11 cellular contexts compared by ENCODE assay signal in the genomic region with DNA sequence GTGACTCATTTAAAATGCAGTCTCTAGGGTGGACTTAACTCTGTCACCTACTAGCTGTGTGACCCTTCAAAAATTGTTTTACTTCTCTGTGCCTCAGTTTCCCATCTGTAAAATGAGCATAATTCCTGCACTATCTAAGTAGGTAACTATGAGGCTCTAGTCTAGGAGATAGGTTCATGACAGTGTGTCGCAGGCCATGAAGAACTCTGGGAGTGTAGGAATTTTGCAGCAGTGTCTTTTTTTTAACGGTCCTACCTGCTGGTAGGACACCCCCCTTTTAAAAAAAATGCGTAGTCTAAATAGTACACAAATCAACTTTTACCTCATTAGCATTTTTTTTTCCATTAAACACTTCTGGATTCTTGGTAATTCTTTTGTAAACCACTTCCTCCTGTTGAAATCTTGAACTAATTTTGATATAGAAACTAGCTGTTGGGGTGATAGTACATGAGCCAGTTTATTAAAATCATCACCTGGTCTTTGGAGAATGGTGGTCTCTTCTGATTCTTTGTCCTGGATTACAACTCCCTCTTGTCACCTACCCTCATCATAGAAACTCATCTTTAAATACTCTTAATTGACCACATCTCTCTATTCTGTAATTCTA.
DNase-seq lines count a peak whose midpoint lies in the region; ATAC-seq, FAIRE-seq and TF ChIP-seq lines count a peak whose summit lies in the region.
"Had no signal": no experiment of that assay in that cellular context is flagged by ENCODE, and none has a peak within 500 bp of the region (broad histone marks: within the 10 kb centered on the region; RNA-seq: fewer than 3 reads in every experiment).

No MANE protein-coding gene starts in this region.

- H3K9ac ChIP-seq in H1 (replicated peaks in 1 of 4; ENCODE audit: extremely low read depth in 1 of 4, low read depth in 3 of 4, low read length in 3 of 4) = no peak overlapping the region

- peaks cover 2% of the 10 kb centered on the region for H3K36me3 Mint-ChIP-seq in activated naive CD4-positive, alpha-beta T cell treated with anti-CD3 and anti-CD28 coated beads, Interleukin-2, amount 50 U/mL, for 24 hours
- no peaks in the 10 kb centered on the region for H3K36me3 Mint-ChIP-seq in T-helper 17 cell (ENCODE audit: low read depth)

- no peak overlapping the region for H3K56ac ChIP-seq in H1 (replicated peaks; ENCODE audit: insufficient read length, low read depth, low read length)

- POLR2A ChIA-PET in H1 (lab: Charles Lee; ENCODE audit: partially characterized antibody) = interaction anchor here (0.7 kb wide), 1 partner anchor 25 kb away, joined by 3 read pairs; no protein-coding TSS in a partner anchor

- peaks cover 66% of the 10 kb centered on the region for H3K4me1 Mint-ChIP-seq in activated naive CD4-positive, alpha-beta T cell treated with anti-CD3 and anti-CD28 coated beads, Interleukin-2, amount 50 U/mL, for 24 hours
- H3K4me1 Mint-ChIP-seq in T-helper 17 cell = peaks cover 45% of the 10 kb centered on the region

- H3K4me3 ChIP-seq in H1 (ENCODE audit: extremely low read depth in 1 of 4, insufficient read depth in 2 of 4, low read depth in 3 of 4, low read length in 4 of 4) = no peak overlapping the region

- FAIRE-seq in H1 (lab: Jason Lieb, UNC) = no peak
- FAIRE-seq: TTC549 had no signal

- no peak for TF ChIP-seq EP300 in H1 (IDR thresholded peaks at IDR 0.05; ENCODE audit: borderline replicate concordance in 1 of 2, low read depth in 2 of 2, low read length in 2 of 2)

- no peaks in the 10 kb centered on the region for H3K36me3 ChIP-seq in H1 (ENCODE audit: control insufficient read depth in 2 of 4, insufficient read depth in 4 of 4, low read length in 3 of 4)

- no peaks in the 10 kb centered on the region for H3K79me1 ChIP-seq in H1 (ENCODE audit: low read depth, low read length)

- peak; percentile 12 for ATAC-seq in T-helper 17 cell
- no peak for ATAC-seq in HG03108 (IDR thresholded peaks at IDR 0.05; ENCODE audit: unreplicated experiment)
- no peak for ATAC-seq in GM21717 (IDR thresholded peaks at IDR 0.05; ENCODE audit: unreplicated experiment)
- ATAC-seq: esophagus mucosa had no signal

- DNase-seq in activated naive CD4-positive, alpha-beta T cell treated with anti-CD3 and anti-CD28 coated beads, Interleukin-2, amount 50 U/mL, for 16 hours = no peak
- DNase-seq in T-helper 17 cell (no peak), H1 (ENCODE audit: low read depth in 1 of 2, low spot score in 2 of 2) (no peak), head of caudate nucleus (no peak), germinal center (ENCODE audit: low spot score) (no peak)
- DNase-seq: activated effector memory CD4-positive, alpha-beta T cell treated with Interleukin-2 at 50 U/mL for 16 hours had no signal

- no peak overlapping the region for H3K4ac ChIP-seq in H1 (replicated peaks; ENCODE audit: insufficient read length, low read depth, low read length)

- H2BK5ac ChIP-seq in H1 (ENCODE audit: low read depth, low read length) = no peak overlapping the region

- no peak overlapping the region for H3K23ac ChIP-seq in H1 (ENCODE audit: insufficient read length)

- H4K5ac ChIP-seq in H1 (ENCODE audit: insufficient read length, low read depth, low read length) = no peak overlapping the region

- intact Hi-C loops in head of caudate nucleus (cut with DNase I) = no loop called here

- peak overlapping the region; percentile 93 for H3K27ac Mint-ChIP-seq in activated naive CD4-positive, alpha-beta T cell treated with anti-CD3 and anti-CD28 coated beads, Interleukin-2, amount 50 U/mL, for 24 hours
- peak overlapping the region; percentile 84 for H3K27ac Mint-ChIP-seq in T-helper 17 cell

- H3K4me3 Mint-ChIP-seq in activated naive CD4-positive, alpha-beta T cell treated with anti-CD3 and anti-CD28 coated beads, Interleukin-2, amount 50 U/mL, for 24 hours = peak overlapping the region; percentile 73
- peak overlapping the region; percentile 73 for H3K4me3 Mint-ChIP-seq in T-helper 17 cell

- H3K27me3 ChIP-seq in H1 (replicated peaks in 1 of 4; ENCODE audit: control insufficient read depth in 3 of 4, extremely low read depth in 1 of 4, insufficient read depth in 3 of 4, low read length in 3 of 4) = no peaks in the 10 kb centered on the region

- no peak for TF ChIP-seq CTCF in H1 (IDR thresholded peaks at IDR 0.05; ENCODE audit: control extremely low read depth in 1 of 3, insufficient read depth in 1 of 3, low read depth in 1 of 3, low read length in 3 of 3)

- no peak for TF ChIP-seq RAD21 in H1 (IDR thresholded peaks at IDR 0.05 in 1 of 2, conservative IDR thresholded peaks at IDR 0.05 in 1 of 2; ENCODE audit: low read depth in 2 of 2, low read length in 2 of 2)

- no peaks in the 10 kb centered on the region for H3K79me2 ChIP-seq in H1 (ENCODE audit: control insufficient read depth in 1 of 2, insufficient read depth in 2 of 2, low read length in 2 of 2)

- H3K9me3 Mint-ChIP-seq in activated naive CD4-positive, alpha-beta T cell treated with anti-CD3 and anti-CD28 coated beads, Interleukin-2, amount 50 U/mL, for 24 hours = no peaks in the 10 kb centered on the region

- WGBS in H1 (ENCODE audit: extremely low coverage in 1 of 2, insufficient coverage in 1 of 2, insufficient read length in 1 of 2, insufficient replicate concordance in 2 of 2, low coverage in 1 of 2, low lambda C conversion rate in 2 of 2, missing lambda C conversion rate in 1 of 2), 2 experiments = 93% methylated on average over 3 of the region's 3 CpGs; no CpG with 5 or more reads in 1 of the 2 experiments

- H2BK15ac ChIP-seq in H1 (ENCODE audit: low read length) = no peak overlapping the region

- no peaks in the 10 kb centered on the region for H3K23me2 ChIP-seq in H1 (ENCODE audit: low read depth, low read length)

- H2BK20ac ChIP-seq in H1 (ENCODE audit: low read length) = no peak overlapping the region

- H2AK5ac ChIP-seq in H1 (ENCODE audit: low read depth, low read length) = no peak overlapping the region

- no peak overlapping the region for H3K4me2 ChIP-seq in H1 (ENCODE audit: insufficient read depth in 1 of 2, low read depth in 2 of 2, low read length in 2 of 2)

- no peak overlapping the region for H2AFZ ChIP-seq in H1 (ENCODE audit: low read length)

- H4K91ac ChIP-seq in H1 (replicated peaks; ENCODE audit: insufficient read length, low read length) = peak overlapping the region; percentile 15

- H4K20me1 ChIP-seq in H1 (replicated peaks in 1 of 2; ENCODE audit: control insufficient read depth in 1 of 2, insufficient read depth in 2 of 2, low read length in 2 of 2) = no peaks in the 10 kb centered on the region

- H2BK120ac ChIP-seq in H1 (replicated peaks; ENCODE audit: low read depth, low read length) = no peak overlapping the region

- no peak overlapping the region for H2BK12ac ChIP-seq in H1 (ENCODE audit: low read depth, low read length)

- peaks cover 0 to 10% (median 3%) of the 10 kb centered on the region in 4 experiments; a peak in 4 of 7 replicates for H3K4me1 ChIP-seq in H1 (replicated peaks in 1 of 4; ENCODE audit: control insufficient read depth in 3 of 4, insufficient read depth in 4 of 4, low read length in 3 of 4)

- H4K8ac ChIP-seq in H1 (ENCODE audit: extremely low read depth, insufficient read depth, low read length) = no peak overlapping the region

- no peak for TF ChIP-seq POLR2A in H1 (IDR thresholded peaks at IDR 0.05; ENCODE audit: control extremely low read depth in 1 of 2, low read depth in 2 of 2, low read length in 2 of 2)

- CTCF ChIA-PET in H1 (lab: Charles Lee; ENCODE audit: partially characterized antibody) = no interaction called here

- H3K14ac ChIP-seq in H1 (ENCODE audit: insufficient read length) = no peak overlapping the region

- no peaks in the 10 kb centered on the region for H3K9me3 ChIP-seq in T-helper 17 cell (ENCODE audit: control insufficient read depth, low read length, poor library complexity, severe bottlenecking)
- no peaks in the 10 kb centered on the region for H3K9me3 ChIP-seq in H1 (ENCODE audit: insufficient read depth in 2 of 2, low read depth in 1 of 2, low read length in 1 of 2)

- no peak overlapping the region for H3K18ac ChIP-seq in H1 (ENCODE audit: extremely low read depth, low read length)

- no peaks in the 10 kb centered on the region for H3K27me3 Mint-ChIP-seq in activated naive CD4-positive, alpha-beta T cell treated with anti-CD3 and anti-CD28 coated beads, Interleukin-2, amount 50 U/mL, for 24 hours
- no peaks in the 10 kb centered on the region for H3K27me3 Mint-ChIP-seq in T-helper 17 cell

- H3K27ac ChIP-seq in H1 (ENCODE audit: low read depth, low read length) = no peak overlapping the region

TF ChIP-seq in H1, 55 proteins besides CTCF, POLR2A, EP300 and RAD21:
- no peak for TF ChIP-seq TAF1 (IDR thresholded peaks at IDR 0.05; ENCODE audit: low read depth, low read length)
- no peak for TF ChIP-seq JUN (IDR thresholded peaks at IDR 0.05; ENCODE audit: low read depth, low read length)
- no peak for TF ChIP-seq POLR2AphosphoS5 (IDR thresholded peaks at IDR 0.05; ENCODE audit: low read depth, low read length)
